10 cellular contexts compared by ENCODE assay signal in the genomic region with DNA sequence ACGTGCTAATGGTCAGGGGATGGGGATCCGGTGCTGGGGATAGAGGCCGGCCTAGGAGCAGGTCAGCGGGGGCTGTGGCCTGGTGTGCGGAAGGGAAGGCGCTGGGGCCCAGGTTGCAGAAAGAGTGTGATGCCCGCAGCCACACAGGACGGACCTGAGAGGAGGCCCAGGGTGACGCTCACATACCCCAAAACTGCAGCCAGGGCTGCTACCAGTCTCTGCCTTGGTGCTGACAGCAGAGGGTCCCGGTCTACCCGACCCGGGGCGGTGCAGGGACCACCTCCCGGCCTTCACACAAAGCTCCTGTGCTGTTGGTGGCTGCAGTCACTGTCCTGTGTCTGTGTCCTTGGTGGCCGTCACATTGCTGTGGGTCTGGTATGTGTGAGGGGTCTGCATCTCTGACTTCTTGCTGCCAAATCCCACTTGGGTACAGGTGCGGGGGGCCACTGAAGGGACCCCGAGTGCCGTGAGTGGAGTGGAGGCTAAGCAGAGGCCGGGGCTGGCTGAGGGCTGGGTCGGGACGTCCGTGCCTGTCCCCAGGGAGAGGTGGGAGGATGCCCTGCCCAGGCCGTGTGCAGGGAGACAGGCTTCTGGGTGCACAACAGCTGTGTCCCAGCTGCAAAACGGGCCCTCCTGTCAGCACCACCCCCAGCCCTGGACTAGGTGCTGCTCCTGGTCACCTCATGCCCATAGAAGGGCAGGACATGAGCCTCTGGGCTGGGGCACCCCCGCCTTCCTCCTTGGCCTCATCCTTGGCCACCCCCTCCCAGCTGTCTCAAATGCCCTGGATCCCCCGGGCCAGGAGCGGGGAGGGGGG.
DNase-seq lines count a peak whose midpoint lies in the region; ATAC-seq and FAIRE-seq lines count a peak whose summit lies in the region.
"Had no signal": no experiment of that assay in that cellular context is flagged by ENCODE, and none has a peak within 500 bp of the region (broad histone marks: within the 10 kb centered on the region; RNA-seq: fewer than 3 reads in every experiment).

No MANE protein-coding gene starts in this region.

- peaks cover 81% of the 10 kb centered on the region for H3K4me1 ChIP-seq in BLaER1
- H3K4me1 ChIP-seq: pancreas had no signal

- ATAC-seq in GM19025 (IDR thresholded peaks at IDR 0.05; ENCODE audit: low read depth, unreplicated experiment) (peak; percentile 31), HG03095 (IDR thresholded peaks at IDR 0.05; ENCODE audit: unreplicated experiment) (peak; percentile 23)
- ATAC-seq in central memory CD8-positive, alpha-beta T cell (replicated peaks; ENCODE audit: extremely low read depth, poor library complexity, severe bottlenecking) = no peak
- ATAC-seq: pancreas had no signal

- peak overlapping the region; percentile 28; the same call in 1 of the 2 replicates for H3K4me3 ChIP-seq in BLaER1

- no peaks in the 10 kb centered on the region for H3K9me3 Mint-ChIP-seq in central memory CD8-positive, alpha-beta T cell

- no peak overlapping the region for H3K9ac ChIP-seq in BLaER1

- H3K4me3 Mint-ChIP-seq in central memory CD8-positive, alpha-beta T cell = peak overlapping the region; percentile 99

- no peaks in the 10 kb centered on the region for H3K9me3 ChIP-seq in BLaER1
- H3K9me3 ChIP-seq: pancreas had no signal

- peak overlapping the region; percentile 89 for H3K4me2 ChIP-seq in BLaER1

- peaks cover 47% of the 10 kb centered on the region for H3K4me1 Mint-ChIP-seq in central memory CD8-positive, alpha-beta T cell

- H4K20me1 ChIP-seq in BLaER1 = peaks cover 47% of the 10 kb centered on the region

- H3K36me3 ChIP-seq in BLaER1 = no peaks in the 10 kb centered on the region
- H3K36me3 ChIP-seq: pancreas had no signal

- no peaks in the 10 kb centered on the region for H3K27me3 Mint-ChIP-seq in central memory CD8-positive, alpha-beta T cell

- H3K27ac Mint-ChIP-seq in central memory CD8-positive, alpha-beta T cell (ENCODE audit: low read depth) = peak overlapping the region; percentile 99

- H3K27ac ChIP-seq in BLaER1 = no peak overlapping the region
- H3K27ac ChIP-seq: pancreas had no signal

- DNase-seq in central memory CD8-positive, alpha-beta T cell (ENCODE audit: low spot score in 2 of 2) = no peak
- DNase-seq in RPMI8226 = no peak
- no peak for DNase-seq in HTR-8/SVneo (ENCODE audit: insufficient read length, low spot score)
- DNase-seq in NCI-H1092 (lab: John Stamatoyannopoulos, UW) = no peak
- no peak for DNase-seq in NCI-H524 treated with DMSO at 0.1 percent for 48 hours (lab: John Stamatoyannopoulos, UW)
- DNase-seq: NCI-H1048 had no signal

- peaks cover 17% of the 10 kb centered on the region for H3K36me3 Mint-ChIP-seq in central memory CD8-positive, alpha-beta T cell (ENCODE audit: insufficient read depth)

- H3K27me3 ChIP-seq in BLaER1 = peaks cover 5% of the 10 kb centered on the region; the same call in 1 of the 2 replicates
- H3K27me3 ChIP-seq: pancreas had no signal

- FAIRE-seq in HTR-8/SVneo (lab: Jason Lieb, UNC) = no peak
- FAIRE-seq: pancreas had no signal
